ENCODE assay signal across 8 cellular contexts in genomic region chr11:61580292-61580888, GRCh38. TPM values are rescaled to one million over a fixed set of nuclear protein-coding genes. Genes with fewer than 3 reads are reported as not detected.
DNase-seq lines count a peak whose midpoint lies in the region; ATAC-seq and TF ChIP-seq lines count a peak whose summit lies in the region.

No MANE protein-coding gene starts in this region.

- peak overlapping the region; percentile 94 for H3K9ac ChIP-seq in endocrine pancreas (ENCODE audit: control insufficient read depth, insufficient read depth, low read length)

- peaks cover 6% of the 10 kb centered on the region for H4K20me1 ChIP-seq in osteoblast (ENCODE audit: insufficient read depth, low read length)

- no peaks in the 10 kb centered on the region for H3K27me3 ChIP-seq in endocrine pancreas (ENCODE audit: control insufficient read depth, insufficient read depth, low read length)
- H3K27me3 ChIP-seq in osteoblast (ENCODE audit: insufficient read depth, low read length), result peaks cover 41% of the 10 kb centered on the region

- H3K9me3 ChIP-seq in endocrine pancreas (ENCODE audit: control insufficient read depth, low read length) (no peaks in the 10 kb centered on the region), osteoblast (ENCODE audit: low read depth, low read length) (no peaks in the 10 kb centered on the region)

- peak overlapping the region; percentile 45 for H3K4me3 ChIP-seq in endocrine pancreas (ENCODE audit: control insufficient read depth, insufficient read depth, low read length)
- H3K4me3 ChIP-seq in osteoblast (ENCODE audit: insufficient read depth, low read length), result peak overlapping the region; percentile 63

- peak overlapping the region; percentile 64 for H3K4me2 ChIP-seq in osteoblast (ENCODE audit: insufficient read depth, low read length)

- peak; percentile 3 for ATAC-seq in HG03442 (IDR thresholded peaks at IDR 0.05; ENCODE audit: unreplicated experiment)
- no peak for ATAC-seq in GM18867 (IDR thresholded peaks at IDR 0.05; ENCODE audit: unreplicated experiment)

- DNase-seq in COLO668 (lab: John Stamatoyannopoulos, UW; ENCODE audit: unreplicated experiment) (peak; percentile 73), osteoblast (ENCODE audit: insufficient read length, low spot score, missing footprints) (no peak), midbrain (lab: John Stamatoyannopoulos, UW) (no peak), head of caudate nucleus (no peak), GM13976 (ENCODE audit: low spot score) (no peak)

- no peaks in the 10 kb centered on the region for H3K79me2 ChIP-seq in osteoblast (ENCODE audit: insufficient read depth, low read length)

- H3K27ac ChIP-seq in osteoblast (ENCODE audit: low read depth, low read length), result no peak overlapping the region

- H3K36me3 ChIP-seq in endocrine pancreas (ENCODE audit: control insufficient read depth, insufficient read depth, low read length), result no peaks in the 10 kb centered on the region
- H3K36me3 ChIP-seq in osteoblast (ENCODE audit: insufficient read depth, low read length), result no peaks in the 10 kb centered on the region

- H3K4me1 ChIP-seq in endocrine pancreas (ENCODE audit: control insufficient read depth, insufficient read depth, low read length) (no peaks in the 10 kb centered on the region), osteoblast (ENCODE audit: insufficient read depth, low read length) (peaks cover 4% of the 10 kb centered on the region)

- intact Hi-C loops in head of caudate nucleus (cut with DNase I), result no loop called here

- TF ChIP-seq CTCF in osteoblast (IDR thresholded peaks at IDR 0.05; ENCODE audit: extremely low read depth, low read depth, low read length) (no peak), GM13976 (IDR thresholded peaks at IDR 0.05; ENCODE audit: borderline replicate concordance, control extremely low read depth, extremely low read depth, insufficient read depth, missing control alignments) (no peak)

- in situ Hi-C loops in GM13976 (cut with MboI; ENCODE audit: low sequenced_read_pairs, unreplicated experiment), result no loop called here

- no peak overlapping the region for H2AFZ ChIP-seq in osteoblast (ENCODE audit: low read length)

RNA-seq across cellular contexts. Expression of gene SYT7, which starts 0.5 kb away (rescaled TPM):
- 3.6 and 6.8 TPM in 2 replicates for total RNA-seq in osteoblast
